In the genomic region with DNA sequence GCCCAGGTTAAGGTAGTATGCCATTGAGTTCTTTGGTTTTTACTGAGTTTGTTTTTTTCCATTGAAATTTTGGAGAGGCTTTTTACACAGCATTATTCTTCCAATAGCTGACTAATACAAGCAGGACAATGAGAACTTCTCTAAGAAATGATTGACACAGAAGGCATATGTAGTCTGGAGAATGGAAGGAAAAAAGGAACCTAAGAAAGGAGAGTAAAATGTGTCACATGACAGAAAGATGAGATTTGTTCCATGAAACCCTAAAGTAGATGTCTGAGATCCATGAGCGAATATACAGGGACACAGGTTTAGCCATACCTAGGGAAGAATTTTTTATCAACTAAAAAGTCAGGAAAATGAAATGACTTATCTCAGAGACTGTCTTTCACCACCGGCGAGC, we compare ENCODE assay signal across 10 cellular contexts.
"Had no signal": no experiment of that assay in that cellular context is flagged by ENCODE, and none has a peak within 500 bp of the region (broad histone marks: within the 10 kb centered on the region; RNA-seq: fewer than 3 reads in every experiment).

No MANE protein-coding gene starts in this region.

- H3K36me3 ChIP-seq: HAP-1 had no signal

- H3K27ac Mint-ChIP-seq: GM23338, HFFc6 had no signal

- H3K4me1 ChIP-seq: HAP-1 had no signal

- DNase-seq: GM23248, GOT3, H7, H9, HCEC 1CT, HFFc6 had no signal

- H3K9me3 Mint-ChIP-seq: HFFc6 had no signal

- H3K9me3 ChIP-seq: HAP-1 had no signal

- H2AFZ ChIP-seq: GM23248, GM23338 had no signal

- ATAC-seq: GM23338 had no signal

- H3K27ac ChIP-seq: GM23248 had no signal

- H3K4me3 ChIP-seq: GM23248, GM23338, HAP-1 had no signal

- H3K4me3 Mint-ChIP-seq: GM23338, H9, HFFc6 had no signal

- H3K9ac ChIP-seq: GM23248 had no signal

- FAIRE-seq: H1, H54 had no signal
